ENCODE assay signal across 1 cellular context in genomic region chr4:25307596-25307995, GRCh38.
TF ChIP-seq lines count a peak whose summit lies in the region.

No MANE protein-coding gene starts in this region.

TF ChIP-seq in K562, 482 proteins besides CTCF, POLR2A, EP300 and RAD21:
- no peak for TF ChIP-seq TBL1XR1 (IDR thresholded peaks at IDR 0.05; ENCODE audit: low read length in 2 of 2)
- no peak for TF ChIP-seq ZNF695 (CRISPR knock-in tag; IDR thresholded peaks at IDR 0.05)
- TF ChIP-seq SMAD3 (CRISPR knock-in tag; conservative IDR thresholded peaks at IDR 0.05) = no peak
- TF ChIP-seq EP400 (IDR thresholded peaks at IDR 0.05) = no peak
- TF ChIP-seq ZNF707 (CRISPR knock-in tag; conservative IDR thresholded peaks at IDR 0.05) = no peak
- no peak for TF ChIP-seq RNF219 (CRISPR knock-in tag; IDR thresholded peaks at IDR 0.05)
- TF ChIP-seq SRSF7 (optimal IDR thresholded peaks at IDR 0.05; ENCODE audit: low read depth, low read length) = no peak
- no peak for TF ChIP-seq MAX (CRISPR knock-in tag; IDR thresholded peaks at IDR 0.05)
- TF ChIP-seq PREB (CRISPR knock-in tag; IDR thresholded peaks at IDR 0.05) = no peak
- no peak for TF ChIP-seq XRCC3 (IDR thresholded peaks at IDR 0.05)
- TF ChIP-seq ZNF584 (CRISPR knock-in tag; IDR thresholded peaks at IDR 0.05; ENCODE audit: low read depth) = no peak
- TF ChIP-seq POLR2AphosphoS2 (IDR thresholded peaks at IDR 0.05; ENCODE audit: low read length) = no peak
- TF ChIP-seq POLR3A (IDR thresholded peaks at IDR 0.05; ENCODE audit: borderline replicate concordance, extremely low read depth, insufficient read depth, insufficient read length) = no peak
- no peak for TF ChIP-seq MXD1 (CRISPR knock-in tag; IDR thresholded peaks at IDR 0.05; ENCODE audit: borderline replicate concordance, poor library complexity, severe bottlenecking)
- no peak for TF ChIP-seq FOXK1 (CRISPR knock-in tag; IDR thresholded peaks at IDR 0.05; ENCODE audit: borderline replicate concordance)
- TF ChIP-seq CXXC5 (CRISPR knock-in tag; IDR thresholded peaks at IDR 0.05) = no peak
- TF ChIP-seq NCOA2 (IDR thresholded peaks at IDR 0.05; ENCODE audit: partially characterized antibody in 2 of 2) = no peak
- TF ChIP-seq PCBP2 (IDR thresholded peaks at IDR 0.05; ENCODE audit: low read depth, low read length, poor library complexity, severe bottlenecking) = no peak
- TF ChIP-seq ELK1 (CRISPR knock-in tag; IDR thresholded peaks at IDR 0.05) = no peak
